Comparison of ENCODE assay signal across 8 cellular contexts in genomic region chr5:138032028-138032571, GRCh38. TPM values are rescaled to one million over a fixed set of nuclear protein-coding genes. Genes with fewer than 3 reads are reported as not detected.
A peak's percentile ranks its signal among the peaks of the same experiment; 100 is the strongest.
DNase-seq lines count a peak whose midpoint lies in the region; ATAC-seq, FAIRE-seq and TF ChIP-seq lines count a peak whose summit lies in the region.

No MANE protein-coding gene starts in this region.

- peaks cover 3% of the 10 kb centered on the region for H4K20me1 ChIP-seq in endothelial cell of umbilical vein (replicated peaks; ENCODE audit: control insufficient read depth, extremely low read depth, insufficient read depth, low read length)

- no peaks in the 10 kb centered on the region for H3K9me1 ChIP-seq in endothelial cell of umbilical vein (replicated peaks; ENCODE audit: control insufficient read depth, extremely low read depth, insufficient read depth, low read length)

- ATAC-seq in GM21367 (IDR thresholded peaks at IDR 0.05; ENCODE audit: unreplicated experiment): peak; percentile 39
- peak; percentile 22 for ATAC-seq in HG03575 (IDR thresholded peaks at IDR 0.05; ENCODE audit: extremely low read depth, insufficient number of reproducible peaks, low FRiP score, unreplicated experiment)
- peak; percentile 57 for ATAC-seq in mucosa of descending colon

- no TSS peak for BruUV-seq in endothelial cell of umbilical vein (replicated peaks; lab: Mats Ljungman, UMichigan)

- POLR2A ChIA-PET in endothelial cell of umbilical vein (lab: Charles Lee): no interaction called here

- FAIRE-seq in endothelial cell of umbilical vein (lab: Jason Lieb, UNC): no peak

- peak overlapping the region; percentile 97 for H3K27ac Mint-ChIP-seq in type B pancreatic cell

- dilution Hi-C loops in endothelial cell of umbilical vein (cut with MboI; ENCODE audit: extremely low pct_ligation_motif_present, low sequenced_read_pairs): no loop called here

- peak overlapping the region; percentile 95 for H3K9ac ChIP-seq in endothelial cell of umbilical vein (replicated peaks; ENCODE audit: extremely low read depth, insufficient read depth, low read length)

- no peaks in the 10 kb centered on the region for H3K9me3 ChIP-seq in endothelial cell of umbilical vein (replicated peaks; ENCODE audit: control insufficient read depth, insufficient read depth, low read length)
- H3K9me3 ChIP-seq in mucosa of descending colon: no peaks in the 10 kb centered on the region

- H3K4me3 Mint-ChIP-seq in type B pancreatic cell: peak overlapping the region; percentile 99

- intact Hi-C loops in endothelial cell of umbilical vein (cut with micrococcal nuclease) (loop anchor here (10.0 kb wide), 1 partner anchor 407 kb away; no protein-coding TSS in a partner anchor), mucosa of descending colon (cut with DNase I, micrococcal nuclease) (no loop called here)

- H3K9me3 Mint-ChIP-seq in type B pancreatic cell: no peaks in the 10 kb centered on the region

- peaks cover 34% of the 10 kb centered on the region for H3K4me1 Mint-ChIP-seq in type B pancreatic cell (ENCODE audit: unreplicated experiment)

- peak overlapping the region; percentile 92 for H3K4me2 ChIP-seq in endothelial cell of umbilical vein (ENCODE audit: insufficient read depth, low read length)

- peak overlapping the region; percentile 95 for H3K4me3 ChIP-seq in GM06990 (replicated peaks; ENCODE audit: low read depth, low read length)
- H3K4me3 ChIP-seq in endothelial cell of umbilical vein (replicated peaks in 1 of 3; ENCODE audit: insufficient read depth in 1 of 3, low read depth in 1 of 3, low read length in 3 of 3): peak overlapping the region; percentile 76 to 96 (median 88)
- H3K4me3 ChIP-seq in mucosa of descending colon: peak overlapping the region; percentile 84

- TF ChIP-seq POLR2A in endothelial cell of umbilical vein (IDR thresholded peaks at IDR 0.05; ENCODE audit: low read depth, low read length): no peak

- H3K36me3 Mint-ChIP-seq in type B pancreatic cell: peaks cover 9% of the 10 kb centered on the region

- H2AFZ ChIP-seq in endothelial cell of umbilical vein (ENCODE audit: low read depth, low read length): peak overlapping the region; percentile 87

- H3K4me1 ChIP-seq in endothelial cell of umbilical vein (ENCODE audit: control insufficient read depth, extremely low read depth, insufficient read depth, low read length): peaks cover 10% of the 10 kb centered on the region
- H3K4me1 ChIP-seq in mucosa of descending colon (ENCODE audit: low read depth): peaks cover 16% of the 10 kb centered on the region

- TF ChIP-seq CTCF in GM06990 (IDR thresholded peaks at IDR 0.05; ENCODE audit: insufficient read depth, low read length, poor library complexity, severe bottlenecking) (no peak), endothelial cell of umbilical vein (IDR thresholded peaks at IDR 0.05; ENCODE audit: extremely low read depth in 1 of 2, insufficient read depth in 1 of 2, low read depth in 1 of 2, low read length in 2 of 2) (no peak), mucosa of descending colon (IDR thresholded peaks at IDR 0.05) (no peak), type B pancreatic cell (conservative IDR thresholded peaks at IDR 0.05) (no peak)

- no peaks in the 10 kb centered on the region for H3K27me3 ChIP-seq in GM06990 (replicated peaks; ENCODE audit: control insufficient read depth, insufficient read depth, low read length)
- H3K27me3 ChIP-seq in endothelial cell of umbilical vein (ENCODE audit: control insufficient read depth in 2 of 2, insufficient read depth in 2 of 2, low read length in 2 of 2): no peaks in the 10 kb centered on the region

- CTCF ChIA-PET in endothelial cell of umbilical vein (lab: Charles Lee): interaction anchor here (0.9 to 4.9 kb wide), 3 partner anchors 101 to 253 kb away, joined by 3 to 76 read pairs (median 18); no protein-coding TSS in a partner anchor

- H3K27ac ChIP-seq in endothelial cell of umbilical vein (ENCODE audit: insufficient read depth, low read depth, low read length): peak overlapping the region; percentile 89

- peaks cover 53% of the 10 kb centered on the region for H3K79me2 ChIP-seq in endothelial cell of umbilical vein (ENCODE audit: control insufficient read depth, insufficient read depth, low read length)

- no peaks in the 10 kb centered on the region for H3K27me3 Mint-ChIP-seq in type B pancreatic cell

- peak; percentile 87 for DNase-seq in GM06990 (ENCODE audit: extremely low read depth, insufficient read length)
- peak; percentile 41 for DNase-seq in T-helper 22 cell (ENCODE audit: low read depth)
- peak; percentile 71 for DNase-seq in endothelial cell of umbilical vein (ENCODE audit: low read depth, low spot score)
- peak in 2 of 3 donors; percentile 76 to 86 for DNase-seq in mucosa of descending colon
- DNase-seq in type B pancreatic cell (ENCODE audit: extremely low spot score, unreplicated experiment): no peak
- no peak for DNase-seq in HuH-7 (ENCODE audit: low spot score)

- H3K36me3 ChIP-seq in GM06990 (ENCODE audit: control insufficient read depth, insufficient read depth, low read length) (no peaks in the 10 kb centered on the region; the same call in 1 of the 2 replicates), endothelial cell of umbilical vein (ENCODE audit: control insufficient read depth in 2 of 2, extremely low read depth in 1 of 2, insufficient read depth in 2 of 2, low read length in 2 of 2) (no peaks in the 10 kb centered on the region), mucosa of descending colon (ENCODE audit: low read depth) (no peaks in the 10 kb centered on the region)

TF ChIP-seq in endothelial cell of umbilical vein, 7 proteins besides CTCF, POLR2A, EP300 and RAD21:
- no peak for TF ChIP-seq MYC (IDR thresholded peaks at IDR 0.05; ENCODE audit: low read depth, low read length)
- no peak for TF ChIP-seq JUN (IDR thresholded peaks at IDR 0.05; ENCODE audit: borderline replicate concordance, insufficient read depth, insufficient read length, low read depth)
- TF ChIP-seq GATA2 (IDR thresholded peaks at IDR 0.05; ENCODE audit: insufficient read depth, insufficient read length, low read depth, low read length): no peak
- no peak for TF ChIP-seq FOS (IDR thresholded peaks at IDR 0.05; ENCODE audit: borderline replicate concordance, insufficient read depth, low read length)
- no peak for TF ChIP-seq MAX (IDR thresholded peaks at IDR 0.05; ENCODE audit: insufficient read depth, insufficient read length)
- TF ChIP-seq POLR2AphosphoS5 (IDR thresholded peaks at IDR 0.05; ENCODE audit: insufficient read depth, low read depth, low read length): no peak
- no peak for TF ChIP-seq EZH2 (IDR thresholded peaks at IDR 0.05; ENCODE audit: borderline replicate concordance, low read depth, low read length, severe bottlenecking)

RNA-seq across cellular contexts. Expression of gene FAM13B, which starts 0.8 kb away (rescaled TPM):
- 19.3 and 25.4 TPM in 2 replicates for total RNA-seq in endothelial cell of umbilical vein
- polyA plus RNA-seq in endothelial cell of umbilical vein: 6.8 and 8.7 TPM in 2 replicates
- 7.1 and 8.3 TPM in 2 replicates for polyA plus RNA-seq in endothelial cell of umbilical vein (2011; cell fraction: cytosol; rRNA removed)
- polyA plus RNA-seq in endothelial cell of umbilical vein (2011; cell fraction: nucleus; rRNA removed): 25.9 and 32.1 TPM in 2 replicates
- polyA plus RNA-seq in endothelial cell of umbilical vein (2012): 5.6 and 10.3 TPM in 2 replicates
- polyA minus RNA-seq in endothelial cell of umbilical vein: 18.0 and 19.3 TPM in 2 replicates
- 13.4 TPM for polyA minus RNA-seq in endothelial cell of umbilical vein (2011; cell fraction: cytosol; rRNA and poly(A)+ RNA removed)
- 61.2 and 73.2 TPM in 2 replicates for polyA minus RNA-seq in endothelial cell of umbilical vein (2011; cell fraction: nucleus; rRNA and poly(A)+ RNA removed)
- 10 to 100 TPM; 25.5 to 58.4 (median 25.8) TPM for total RNA-seq in mucosa of descending colon
- 39.6 and 40.3 TPM in 2 replicates for total RNA-seq in type B pancreatic cell (ENCODE audit: low replicate concordance)

RNA-seq across cellular contexts. Expression of gene WNT8A, which starts 51.7 kb away (rescaled TPM):
- not detected in 2 replicates for total RNA-seq in endothelial cell of umbilical vein
- polyA plus RNA-seq in endothelial cell of umbilical vein: not detected in 2 replicates
- polyA plus RNA-seq in endothelial cell of umbilical vein (2011; cell fraction: cytosol; rRNA removed): not detected in 2 replicates
- not detected in 2 replicates for polyA plus RNA-seq in endothelial cell of umbilical vein (2011; cell fraction: nucleus; rRNA removed)
- polyA plus RNA-seq in endothelial cell of umbilical vein (2012): not detected in 2 replicates
- not detected in 2 replicates for polyA minus RNA-seq in endothelial cell of umbilical vein
- polyA minus RNA-seq in endothelial cell of umbilical vein (2011; cell fraction: cytosol; rRNA and poly(A)+ RNA removed): not detected
- not detected in 2 replicates for polyA minus RNA-seq in endothelial cell of umbilical vein (2011; cell fraction: nucleus; rRNA and poly(A)+ RNA removed)
- not detected for total RNA-seq in mucosa of descending colon
- not detected in 2 replicates for total RNA-seq in type B pancreatic cell (ENCODE audit: low replicate concordance)

Comparison
In these comparisons a context has a peak if more than half of its experiments do, and no peak if none do; other contexts are left out.
1. DNase-seq: peak in GM06990 (single experiment), T-helper 22 cell (single experiment), endothelial cell of umbilical vein (single experiment) and mucosa of descending colon (2 of 3); none in type B pancreatic cell (single experiment) and HuH-7 (single experiment).
2. Peak in every context shown above with its lines, with median percentiles within 50 percentile points of each other: H3K4me3 ChIP-seq and ATAC-seq.